23 cellular contexts compared by ENCODE assay signal in the genomic region with DNA sequence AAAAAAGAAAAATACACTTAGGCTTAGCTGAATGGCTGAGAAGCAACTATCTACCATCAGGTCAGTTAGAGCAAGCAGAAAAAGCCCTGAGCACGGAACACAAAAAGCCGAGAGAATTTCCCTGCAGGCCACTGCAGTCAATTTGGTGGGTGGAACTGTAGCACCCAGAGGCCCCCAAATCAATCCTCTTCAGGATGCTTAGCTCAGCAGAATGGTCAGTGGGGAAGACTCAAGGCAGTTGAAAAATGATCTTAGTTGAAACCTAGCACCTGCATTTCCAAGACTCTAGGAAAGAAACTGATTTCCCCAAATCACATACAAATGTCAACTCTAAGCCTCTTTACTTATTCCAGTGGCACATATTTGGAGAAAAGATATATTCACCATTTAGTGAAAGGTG.
"Had no signal": no experiment of that assay in that cellular context is flagged by ENCODE, and none has a peak within 500 bp of the region (broad histone marks: within the 10 kb centered on the region; RNA-seq: fewer than 3 reads in every experiment).

No MANE protein-coding gene starts in this region.

- H3K4me1 ChIP-seq: esophagus squamous epithelium, gastrocnemius medialis, left lung, lower lobe of right lung had no signal

- H3K27me3 ChIP-seq: dorsolateral prefrontal cortex, esophagus squamous epithelium, gastrocnemius medialis, heart right ventricle, left lung had no signal

- H3K27ac ChIP-seq: coronary artery, dorsolateral prefrontal cortex, esophagus squamous epithelium, gastrocnemius medialis, heart right ventricle, left lung, lower lobe of right lung had no signal

- H3K9me3 ChIP-seq: esophagus squamous epithelium, gastrocnemius medialis, heart right ventricle, left lung, lower lobe of right lung, mucosa of descending colon had no signal

- ATAC-seq: gastrocnemius medialis, heart right ventricle, left cardiac atrium, left lung, left ventricle myocardium superior, lower lobe of right lung, mucosa of descending colon had no signal

- H3K36me3 ChIP-seq: left lung, lower lobe of right lung had no signal

- FAIRE-seq: colon, endothelial cell of umbilical vein, islet of Langerhans, keratinocyte had no signal

- DNase-seq: dermis blood vessel endothelial cell; dorsolateral prefrontal cortex; effector CD4-positive, alpha-beta T cell; effector memory CD4-positive, alpha-beta T cell; esophagus squamous epithelium; foreskin fibroblast; foreskin melanocyte; gastrocnemius medialis; glutamatergic neuron; head of caudate nucleus; heart right ventricle; hippocampal formation; left cardiac atrium; left lung; left ventricle myocardium superior; lower lobe of right lung; mesenchymal stem cell; mucosa of descending colon had no signal

- H3K4me3 ChIP-seq: coronary artery, dorsolateral prefrontal cortex, esophagus squamous epithelium, gastrocnemius medialis, heart right ventricle, left lung, lower lobe of right lung, mucosa of descending colon had no signal
